Comparison of ENCODE assay signal across 1 cellular context in genomic region chr9:81609782-81610738, GRCh38.
TF ChIP-seq lines count a peak whose summit lies in the region.

No MANE protein-coding gene starts in this region.

TF ChIP-seq in HepG2, 621 proteins besides CTCF, POLR2A, EP300 and RAD21 (continued from another document and continues in another):
- TF ChIP-seq HNF1A (IDR thresholded peaks at IDR 0.05; ENCODE audit: low read depth) (peak; percentile 50; the same call in 1 of the 2 replicates), HNF1A (CRISPR knock-in tag; IDR thresholded peaks at IDR 0.05; ENCODE audit: borderline replicate concordance) (peak; percentile 70; the same call in 1 of the 2 replicates), ZNF136 (CRISPR knock-in tag; IDR thresholded peaks at IDR 0.05; ENCODE audit: low read depth) (no peak), KLF16 (CRISPR knock-in tag; IDR thresholded peaks at IDR 0.05) (peak in 1 of 2 experiments; percentile 87; a peak in 2 of 4 replicates), HNRNPL (IDR thresholded peaks at IDR 0.05; ENCODE audit: low read depth, low read length) (no peak), ZNF414 (CRISPR knock-in tag; IDR thresholded peaks at IDR 0.05) (peak; percentile 92), ZC3H13 (CRISPR knock-in tag; IDR thresholded peaks at IDR 0.05) (no peak), ZNF275 (CRISPR knock-in tag; IDR thresholded peaks at IDR 0.05; ENCODE audit: borderline replicate concordance) (no peak; the same call in 1 of the 2 replicates), CEBPZ (IDR thresholded peaks at IDR 0.05; ENCODE audit: low read length) (no peak), ZMYM4 (CRISPR knock-in tag; IDR thresholded peaks at IDR 0.05) (peak; percentile 78), PRDM10 (CRISPR knock-in tag; IDR thresholded peaks at IDR 0.05; ENCODE audit: low read depth) (no peak), GTF3A (CRISPR knock-in tag; conservative IDR thresholded peaks at IDR 0.05) (no peak), ZFP1 (CRISPR knock-in tag; IDR thresholded peaks at IDR 0.05) (peak; percentile 79), ZNF619 (CRISPR knock-in tag; IDR thresholded peaks at IDR 0.05) (no peak), ZBTB40 (IDR thresholded peaks at IDR 0.05) (no peak), ZBTB40 (CRISPR knock-in tag; IDR thresholded peaks at IDR 0.05) (no peak; the same call in 1 of the 2 replicates), ZNF737 (CRISPR knock-in tag; IDR thresholded peaks at IDR 0.05; ENCODE audit: borderline replicate concordance) (no peak), MTA3 (CRISPR knock-in tag; IDR thresholded peaks at IDR 0.05) (no peak), MBNL3 (CRISPR knock-in tag; conservative IDR thresholded peaks at IDR 0.05) (no peak), ZNF562 (CRISPR knock-in tag; IDR thresholded peaks at IDR 0.05; ENCODE audit: borderline replicate concordance) (no peak), PTBP1 (IDR thresholded peaks at IDR 0.05; ENCODE audit: low read depth, low read length, poor library complexity, severe bottlenecking) (no peak), NR2C2 (CRISPR knock-in tag; IDR thresholded peaks at IDR 0.05; ENCODE audit: borderline replicate concordance) (no peak), ZNF512B (CRISPR knock-in tag; IDR thresholded peaks at IDR 0.05; ENCODE audit: borderline replicate concordance) (no peak), NR2F1 (CRISPR knock-in tag; IDR thresholded peaks at IDR 0.05) (no peak), ZNF652 (CRISPR knock-in tag; IDR thresholded peaks at IDR 0.05; ENCODE audit: borderline replicate concordance, low read depth) (no peak), AHR (CRISPR knock-in tag; IDR thresholded peaks at IDR 0.05) (no peak; the same call in 1 of the 2 replicates)
